Comparison of ENCODE assay signal across 1 cellular context in the genomic region with DNA sequence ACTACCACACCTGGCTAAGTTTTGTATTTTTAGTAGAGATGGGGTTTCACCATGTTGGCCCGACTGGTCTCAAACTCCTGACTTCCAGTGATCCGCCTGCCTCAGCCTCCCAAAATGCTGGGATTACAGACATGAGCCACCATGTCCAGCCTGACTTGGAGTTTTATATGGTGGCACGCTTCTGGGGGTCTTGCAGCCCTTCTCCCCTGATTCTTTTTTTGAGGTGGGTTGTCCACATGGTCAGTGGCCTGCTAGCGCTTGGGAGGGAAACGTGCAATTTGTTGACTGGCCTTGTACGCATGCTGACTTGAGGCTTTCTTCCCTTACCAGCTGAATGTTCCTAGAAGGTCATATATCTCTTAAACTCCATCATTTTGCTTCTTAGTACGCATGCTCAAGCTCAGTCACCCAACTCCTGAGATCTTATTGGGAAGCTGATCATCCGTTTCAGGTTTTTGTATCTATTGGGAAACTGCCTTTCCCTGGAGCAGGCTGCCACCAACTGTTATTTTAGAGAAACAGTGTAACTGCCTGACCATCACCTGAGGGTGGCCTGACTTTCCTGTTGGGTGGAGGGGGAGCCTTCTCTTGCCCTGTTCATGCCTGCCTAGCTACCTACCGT.
TF ChIP-seq lines count a peak whose summit lies in the region.

No MANE protein-coding gene starts in this region.

TF ChIP-seq in HepG2, 621 proteins besides CTCF, POLR2A, EP300 and RAD21 (continued from another document and continues in another):
- TF ChIP-seq RFX5 (IDR thresholded peaks at IDR 0.05; ENCODE audit: low read depth, low read length), result no peak
- TF ChIP-seq ZSCAN30 (CRISPR knock-in tag; IDR thresholded peaks at IDR 0.05), result no peak
- TF ChIP-seq FOXA3 (CRISPR knock-in tag; IDR thresholded peaks at IDR 0.05), result 0 out of 2 replicates have a peak, but pooled peaks have one; percentile 11
- TF ChIP-seq, protein P1, sequence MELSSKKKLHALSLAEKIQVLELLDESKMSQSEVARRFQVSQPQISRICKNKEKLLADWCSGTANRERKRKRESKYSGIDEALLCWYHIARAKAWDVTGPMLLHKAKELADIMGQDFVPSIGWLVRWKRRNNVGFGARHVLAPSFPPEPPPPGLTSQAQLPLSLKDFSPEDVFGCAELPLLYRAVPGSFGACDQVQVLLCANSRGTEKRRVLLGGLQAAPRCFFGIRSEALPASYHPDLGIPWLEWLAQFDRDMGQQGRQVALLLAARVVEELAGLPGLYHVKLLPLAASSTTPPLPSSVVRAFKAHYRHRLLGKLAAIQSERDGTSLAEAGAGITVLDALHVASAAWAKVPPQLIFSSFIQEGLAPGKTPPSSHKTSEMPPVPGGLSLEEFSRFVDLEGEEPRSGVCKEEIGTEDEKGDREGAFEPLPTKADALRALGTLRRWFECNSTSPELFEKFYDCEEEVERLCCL (CRISPR knock-in tag; IDR thresholded peaks at IDR 0.05; ENCODE audit: borderline replicate concordance), result no peak
- no peak for TF ChIP-seq ZNF792 (CRISPR knock-in tag; IDR thresholded peaks at IDR 0.05)
- no peak for TF ChIP-seq ZNF577 (CRISPR knock-in tag; IDR thresholded peaks at IDR 0.05; ENCODE audit: borderline replicate concordance, low read depth)
- TF ChIP-seq MLLT10 (CRISPR knock-in tag; IDR thresholded peaks at IDR 0.05), result no peak
- TF ChIP-seq SMC3 (IDR thresholded peaks at IDR 0.05; ENCODE audit: low read length), result peak; percentile 20; the same call in 1 of the 2 replicates
- TF ChIP-seq ZNF234 (CRISPR knock-in tag; conservative IDR thresholded peaks at IDR 0.05), result no peak
- no peak for TF ChIP-seq MTF2 (CRISPR knock-in tag; IDR thresholded peaks at IDR 0.05; ENCODE audit: borderline replicate concordance)
- TF ChIP-seq ZKSCAN1 (IDR thresholded peaks at IDR 0.05; ENCODE audit: low read length), result no peak
- no peak for TF ChIP-seq ZNF543 (CRISPR knock-in tag; IDR thresholded peaks at IDR 0.05)
- TF ChIP-seq, protein P2, sequence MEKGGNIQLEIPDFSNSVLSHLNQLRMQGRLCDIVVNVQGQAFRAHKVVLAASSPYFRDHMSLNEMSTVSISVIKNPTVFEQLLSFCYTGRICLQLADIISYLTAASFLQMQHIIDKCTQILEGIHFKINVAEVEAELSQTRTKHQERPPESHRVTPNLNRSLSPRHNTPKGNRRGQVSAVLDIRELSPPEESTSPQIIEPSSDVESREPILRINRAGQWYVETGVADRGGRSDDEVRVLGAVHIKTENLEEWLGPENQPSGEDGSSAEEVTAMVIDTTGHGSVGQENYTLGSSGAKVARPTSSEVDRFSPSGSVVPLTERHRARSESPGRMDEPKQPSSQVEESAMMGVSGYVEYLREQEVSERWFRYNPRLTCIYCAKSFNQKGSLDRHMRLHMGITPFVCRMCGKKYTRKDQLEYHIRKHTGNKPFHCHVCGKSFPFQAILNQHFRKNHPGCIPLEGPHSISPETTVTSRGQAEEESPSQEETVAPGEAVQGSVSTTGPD (CRISPR knock-in tag; IDR thresholded peaks at IDR 0.05), result no peak
- TF ChIP-seq, protein P3, sequence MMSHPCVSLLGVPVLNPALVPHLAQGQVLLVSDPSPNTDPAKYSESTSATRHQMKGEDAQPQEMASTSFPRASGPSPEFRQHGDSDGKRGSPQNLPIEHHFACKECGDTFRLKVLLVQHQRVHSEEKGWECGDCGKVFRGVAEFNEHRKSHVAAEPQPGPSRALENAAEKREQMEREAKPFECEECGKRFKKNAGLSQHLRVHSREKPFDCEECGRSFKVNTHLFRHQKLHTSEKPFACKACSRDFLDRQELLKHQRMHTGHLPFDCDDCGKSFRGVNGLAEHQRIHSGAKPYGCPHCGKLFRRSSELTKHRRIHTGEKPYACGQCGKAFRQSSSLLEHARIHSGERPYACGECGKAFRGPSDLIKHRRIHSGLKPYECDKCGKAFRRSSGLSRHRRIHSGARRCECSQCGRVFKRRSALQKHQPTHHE (CRISPR knock-in tag; IDR thresholded peaks at IDR 0.05; ENCODE audit: borderline replicate concordance), result 0 out of 2 replicates have a peak, but pooled peaks have one; percentile 44
- TF ChIP-seq PITX1 (CRISPR knock-in tag; IDR thresholded peaks at IDR 0.05), result no peak
- TF ChIP-seq KMT2A (CRISPR knock-in tag; IDR thresholded peaks at IDR 0.05), result peak; percentile 69; the same call in 1 of the 2 replicates
- 0 out of 2 replicates have a peak, but pooled peaks have one; percentile 11 for TF ChIP-seq MXD4 (CRISPR knock-in tag; IDR thresholded peaks at IDR 0.05)
- TF ChIP-seq CHCHD3 (CRISPR knock-in tag; IDR thresholded peaks at IDR 0.05), result no peak
- TF ChIP-seq, protein P4, sequence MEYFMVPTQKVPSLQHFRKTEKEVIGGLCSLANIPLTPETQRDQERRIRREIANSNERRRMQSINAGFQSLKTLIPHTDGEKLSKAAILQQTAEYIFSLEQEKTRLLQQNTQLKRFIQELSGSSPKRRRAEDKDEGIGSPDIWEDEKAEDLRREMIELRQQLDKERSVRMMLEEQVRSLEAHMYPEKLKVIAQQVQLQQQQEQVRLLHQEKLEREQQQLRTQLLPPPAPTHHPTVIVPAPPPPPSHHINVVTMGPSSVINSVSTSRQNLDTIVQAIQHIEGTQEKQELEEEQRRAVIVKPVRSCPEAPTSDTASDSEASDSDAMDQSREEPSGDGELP (IDR thresholded peaks at IDR 0.05; ENCODE audit: borderline replicate concordance, low read depth), result no peak; the same call in 1 of the 2 replicates
- no peak for TF ChIP-seq ZNF879 (CRISPR knock-in tag; IDR thresholded peaks at IDR 0.05)
- TF ChIP-seq CCAR2 (optimal IDR thresholded peaks at IDR 0.05; ENCODE audit: low read depth, low read length), result no peak
- TF ChIP-seq ZNF672 (CRISPR knock-in tag; IDR thresholded peaks at IDR 0.05), result no peak
- TF ChIP-seq HNRNPL (IDR thresholded peaks at IDR 0.05; ENCODE audit: low read depth, low read length), result no peak
- TF ChIP-seq ZNF451 (CRISPR knock-in tag; IDR thresholded peaks at IDR 0.05), result no peak
- TF ChIP-seq ZNF775 (CRISPR knock-in tag; IDR thresholded peaks at IDR 0.05; ENCODE audit: borderline replicate concordance), result no peak
- no peak for TF ChIP-seq CREB1 (IDR thresholded peaks at IDR 0.05)
- TF ChIP-seq CREB1 (CRISPR knock-in tag; IDR thresholded peaks at IDR 0.05), result no peak
- no peak for TF ChIP-seq ZNF224 (CRISPR knock-in tag; IDR thresholded peaks at IDR 0.05)
- no peak for TF ChIP-seq FOXO1 (CRISPR knock-in tag; IDR thresholded peaks at IDR 0.05)
- TF ChIP-seq, protein P5, sequence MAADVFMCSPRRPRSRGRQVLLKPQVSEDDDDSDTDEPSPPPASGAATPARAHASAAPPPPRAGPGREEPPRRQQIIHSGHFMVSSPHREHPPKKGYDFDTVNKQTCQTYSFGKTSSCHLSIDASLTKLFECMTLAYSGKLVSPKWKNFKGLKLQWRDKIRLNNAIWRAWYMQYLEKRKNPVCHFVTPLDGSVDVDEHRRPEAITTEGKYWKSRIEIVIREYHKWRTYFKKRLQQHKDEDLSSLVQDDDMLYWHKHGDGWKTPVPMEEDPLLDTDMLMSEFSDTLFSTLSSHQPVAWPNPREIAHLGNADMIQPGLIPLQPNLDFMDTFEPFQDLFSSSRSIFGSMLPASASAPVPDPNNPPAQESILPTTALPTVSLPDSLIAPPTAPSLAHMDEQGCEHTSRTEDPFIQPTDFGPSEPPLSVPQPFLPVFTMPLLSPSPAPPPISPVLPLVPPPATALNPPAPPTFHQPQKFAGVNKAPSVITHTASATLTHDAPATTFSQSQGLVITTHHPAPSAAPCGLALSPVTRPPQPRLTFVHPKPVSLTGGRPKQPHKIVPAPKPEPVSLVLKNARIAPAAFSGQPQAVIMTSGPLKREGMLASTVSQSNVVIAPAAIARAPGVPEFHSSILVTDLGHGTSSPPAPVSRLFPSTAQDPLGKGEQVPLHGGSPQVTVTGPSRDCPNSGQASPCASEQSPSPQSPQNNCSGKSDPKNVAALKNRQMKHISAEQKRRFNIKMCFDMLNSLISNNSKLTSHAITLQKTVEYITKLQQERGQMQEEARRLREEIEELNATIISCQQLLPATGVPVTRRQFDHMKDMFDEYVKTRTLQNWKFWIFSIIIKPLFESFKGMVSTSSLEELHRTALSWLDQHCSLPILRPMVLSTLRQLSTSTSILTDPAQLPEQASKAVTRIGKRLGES (CRISPR knock-in tag; IDR thresholded peaks at IDR 0.05; ENCODE audit: borderline replicate concordance), result no peak
- TF ChIP-seq ERF (CRISPR knock-in tag; IDR thresholded peaks at IDR 0.05), result peak; percentile 30
- TF ChIP-seq, protein P6, sequence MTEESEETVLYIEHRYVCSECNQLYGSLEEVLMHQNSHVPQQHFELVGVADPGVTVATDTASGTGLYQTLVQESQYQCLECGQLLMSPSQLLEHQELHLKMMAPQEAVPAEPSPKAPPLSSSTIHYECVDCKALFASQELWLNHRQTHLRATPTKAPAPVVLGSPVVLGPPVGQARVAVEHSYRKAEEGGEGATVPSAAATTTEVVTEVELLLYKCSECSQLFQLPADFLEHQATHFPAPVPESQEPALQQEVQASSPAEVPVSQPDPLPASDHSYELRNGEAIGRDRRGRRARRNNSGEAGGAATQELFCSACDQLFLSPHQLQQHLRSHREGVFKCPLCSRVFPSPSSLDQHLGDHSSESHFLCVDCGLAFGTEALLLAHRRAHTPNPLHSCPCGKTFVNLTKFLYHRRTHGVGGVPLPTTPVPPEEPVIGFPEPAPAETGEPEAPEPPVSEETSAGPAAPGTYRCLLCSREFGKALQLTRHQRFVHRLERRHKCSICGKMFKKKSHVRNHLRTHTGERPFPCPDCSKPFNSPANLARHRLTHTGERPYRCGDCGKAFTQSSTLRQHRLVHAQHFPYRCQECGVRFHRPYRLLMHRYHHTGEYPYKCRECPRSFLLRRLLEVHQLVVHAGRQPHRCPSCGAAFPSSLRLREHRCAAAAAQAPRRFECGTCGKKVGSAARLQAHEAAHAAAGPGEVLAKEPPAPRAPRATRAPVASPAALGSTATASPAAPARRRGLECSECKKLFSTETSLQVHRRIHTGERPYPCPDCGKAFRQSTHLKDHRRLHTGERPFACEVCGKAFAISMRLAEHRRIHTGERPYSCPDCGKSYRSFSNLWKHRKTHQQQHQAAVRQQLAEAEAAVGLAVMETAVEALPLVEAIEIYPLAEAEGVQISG (CRISPR knock-in tag; IDR thresholded peaks at IDR 0.05), result no peak
- TF ChIP-seq ZNF205 (CRISPR knock-in tag; IDR thresholded peaks at IDR 0.05), result 0 out of 2 replicates have a peak, but pooled peaks have one; percentile 4
- TF ChIP-seq CAMTA2 (CRISPR knock-in tag; IDR thresholded peaks at IDR 0.05; ENCODE audit: borderline replicate concordance), result no peak
- no peak for TF ChIP-seq AHR (CRISPR knock-in tag; IDR thresholded peaks at IDR 0.05)
- TF ChIP-seq, protein P7, sequence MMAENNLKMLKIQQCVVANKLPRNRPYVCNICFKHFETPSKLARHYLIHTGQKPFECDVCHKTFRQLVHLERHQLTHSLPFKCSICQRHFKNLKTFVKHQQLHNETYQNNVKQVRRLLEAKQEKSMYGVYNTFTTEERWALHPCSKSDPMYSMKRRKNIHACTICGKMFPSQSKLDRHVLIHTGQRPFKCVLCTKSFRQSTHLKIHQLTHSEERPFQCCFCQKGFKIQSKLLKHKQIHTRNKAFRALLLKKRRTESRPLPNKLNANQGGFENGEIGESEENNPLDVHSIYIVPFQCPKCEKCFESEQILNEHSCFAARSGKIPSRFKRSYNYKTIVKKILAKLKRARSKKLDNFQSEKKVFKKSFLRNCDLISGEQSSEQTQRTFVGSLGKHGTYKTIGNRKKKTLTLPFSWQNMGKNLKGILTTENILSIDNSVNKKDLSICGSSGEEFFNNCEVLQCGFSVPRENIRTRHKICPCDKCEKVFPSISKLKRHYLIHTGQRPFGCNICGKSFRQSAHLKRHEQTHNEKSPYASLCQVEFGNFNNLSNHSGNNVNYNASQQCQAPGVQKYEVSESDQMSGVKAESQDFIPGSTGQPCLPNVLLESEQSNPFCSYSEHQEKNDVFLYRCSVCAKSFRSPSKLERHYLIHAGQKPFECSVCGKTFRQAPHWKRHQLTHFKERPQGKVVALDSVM (CRISPR knock-in tag; IDR thresholded peaks at IDR 0.05), result peak; percentile 81
- TF ChIP-seq, protein P8, sequence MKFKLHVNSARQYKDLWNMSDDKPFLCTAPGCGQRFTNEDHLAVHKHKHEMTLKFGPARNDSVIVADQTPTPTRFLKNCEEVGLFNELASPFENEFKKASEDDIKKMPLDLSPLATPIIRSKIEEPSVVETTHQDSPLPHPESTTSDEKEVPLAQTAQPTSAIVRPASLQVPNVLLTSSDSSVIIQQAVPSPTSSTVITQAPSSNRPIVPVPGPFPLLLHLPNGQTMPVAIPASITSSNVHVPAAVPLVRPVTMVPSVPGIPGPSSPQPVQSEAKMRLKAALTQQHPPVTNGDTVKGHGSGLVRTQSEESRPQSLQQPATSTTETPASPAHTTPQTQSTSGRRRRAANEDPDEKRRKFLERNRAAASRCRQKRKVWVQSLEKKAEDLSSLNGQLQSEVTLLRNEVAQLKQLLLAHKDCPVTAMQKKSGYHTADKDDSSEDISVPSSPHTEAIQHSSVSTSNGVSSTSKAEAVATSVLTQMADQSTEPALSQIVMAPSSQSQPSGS (CRISPR knock-in tag; IDR thresholded peaks at IDR 0.05), result peak; percentile 2; the same call in 1 of the 2 replicates
